8 cellular contexts compared by ENCODE assay signal in genomic region chr19:16495982-16496612, GRCh38. TPM values are rescaled to one million over a fixed set of nuclear protein-coding genes. Genes with fewer than 3 reads are reported as not detected.
DNase-seq lines count a peak whose midpoint lies in the region; ATAC-seq, FAIRE-seq and TF ChIP-seq lines count a peak whose summit lies in the region.

C19orf44 (plus strand) TSS chr19:16496394; CDS start chr19:16500793, 4,399 bp downstream.
A gene with protein sequence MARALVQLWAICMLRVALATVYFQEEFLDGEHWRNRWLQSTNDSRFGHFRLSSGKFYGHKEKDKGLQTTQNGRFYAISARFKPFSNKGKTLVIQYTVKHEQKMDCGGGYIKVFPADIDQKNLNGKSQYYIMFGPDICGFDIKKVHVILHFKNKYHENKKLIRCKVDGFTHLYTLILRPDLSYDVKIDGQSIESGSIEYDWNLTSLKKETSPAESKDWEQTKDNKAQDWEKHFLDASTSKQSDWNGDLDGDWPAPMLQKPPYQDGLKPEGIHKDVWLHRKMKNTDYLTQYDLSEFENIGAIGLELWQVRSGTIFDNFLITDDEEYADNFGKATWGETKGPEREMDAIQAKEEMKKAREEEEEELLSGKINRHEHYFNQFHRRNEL (minus strand): TSS chr19:16496167. CDS start chr19:16496129, 38 bp downstream.

- TF ChIP-seq EP300 in tibial nerve (IDR thresholded peaks at IDR 0.05), result peak; percentile 89 to 98

- ATAC-seq in HG02798 (IDR thresholded peaks at IDR 0.05; ENCODE audit: poor library complexity, unreplicated experiment), result peak; percentile 99

- H3K36me3 ChIP-seq in adipocyte (ENCODE audit: control insufficient read depth, insufficient read depth, low read length, severe bottlenecking) (peaks cover 3% of the 10 kb centered on the region), cardiac muscle cell (no peaks in the 10 kb centered on the region), parathyroid adenoma (ENCODE audit: control insufficient read depth, insufficient read depth, low read length) (no peaks in the 10 kb centered on the region), tibial nerve (peaks cover 0 to 12% (median 0%) of the 10 kb centered on the region in 3 donors)

- H3K79me2 ChIP-seq in parathyroid adenoma, result peaks cover 7% of the 10 kb centered on the region

- H3K9ac ChIP-seq in adipocyte (ENCODE audit: low read length), result peak within 1 kb of the TSS; percentile 91
- H3K9ac ChIP-seq in parathyroid adenoma, result no peak within 1 kb of the TSS

- peak within 1 kb of the TSS; percentile 98 for H2AFZ ChIP-seq in parathyroid adenoma

- H3K4me2 ChIP-seq in parathyroid adenoma (ENCODE audit: low read length), result peak within 1 kb of the TSS; percentile 85

- H3K4me1 ChIP-seq in adipocyte (ENCODE audit: control insufficient read depth, insufficient read depth, low read length), result peaks cover 13% of the 10 kb centered on the region
- H3K4me1 ChIP-seq in cardiac muscle cell (ENCODE audit: low read depth), result peaks cover 4% of the 10 kb centered on the region
- H3K4me1 ChIP-seq in parathyroid adenoma, result peaks cover 3% of the 10 kb centered on the region
- peaks cover 0 to 16% (median 4%) of the 10 kb centered on the region in 4 donors for H3K4me1 ChIP-seq in tibial nerve

- TF ChIP-seq CTCF in cardiac muscle cell (IDR thresholded peaks at IDR 0.05; ENCODE audit: low read depth, low read length) (no peak), parathyroid adenoma (IDR thresholded peaks at IDR 0.05) (no peak), tibial nerve (IDR thresholded peaks at IDR 0.05) (peak in 4 of 5 experiments; percentile 16 to 68 (median 36))

- WGBS in tibial nerve, 2 donors, result 1% methylated on average over 40 to 45 of the region's 52 CpGs

- TF ChIP-seq POLR2A in GM12891 (IDR thresholded peaks at IDR 0.05; ENCODE audit: low read depth, low read length) (peak; percentile 52), tibial nerve (IDR thresholded peaks at IDR 0.05) (peak; percentile 40 to 41)

- H3K27ac ChIP-seq in cardiac muscle cell, result peak within 1 kb of the TSS; percentile 31
- peak within 1 kb of the TSS; percentile 40 for H3K27ac ChIP-seq in parathyroid adenoma
- peak within 1 kb of the TSS in 3 of 4 donors; percentile 48 to 83 (median 78) for H3K27ac ChIP-seq in tibial nerve

- DNase-seq in GM12891 (ENCODE audit: insufficient read length, low spot score) (peak; percentile 92), NCI-H1417 treated with DMSO at 0.1 percent for 48 hours (lab: John Stamatoyannopoulos, UW) (peak; percentile 93), SW 1271 (lab: John Stamatoyannopoulos, UW) (peak; percentile 98), adipocyte (ENCODE audit: low read depth) (peak; percentile 100), cardiac muscle cell (ENCODE audit: low read depth in 1 of 2, low spot score in 1 of 2) (peak; percentile 99), tibial nerve (ENCODE audit: low spot score in 2 of 2) (peak; percentile 97 to 98)

- peak within 1 kb of the TSS; percentile 96 for H3K4me3 ChIP-seq in adipocyte (ENCODE audit: low read length)
- H3K4me3 ChIP-seq in cardiac muscle cell, result peak within 1 kb of the TSS; percentile 63
- peak within 1 kb of the TSS; percentile 82 for H3K4me3 ChIP-seq in parathyroid adenoma (ENCODE audit: low read depth, low read length)
- H3K4me3 ChIP-seq in tibial nerve, result peak within 1 kb of the TSS; percentile 51 to 73 (median 55)

- no peaks in the 10 kb centered on the region for H3K9me3 ChIP-seq in adipocyte (ENCODE audit: control insufficient read depth, low read length)
- no peaks in the 10 kb centered on the region for H3K9me3 ChIP-seq in cardiac muscle cell (ENCODE audit: low read depth)
- no peaks in the 10 kb centered on the region for H3K9me3 ChIP-seq in parathyroid adenoma (ENCODE audit: control insufficient read depth, low read length)
- H3K9me3 ChIP-seq in tibial nerve, result no peaks in the 10 kb centered on the region

- FAIRE-seq in GM12891 (lab: Jason Lieb, UNC), result peak; percentile 98

- no peaks in the 10 kb centered on the region for H3K27me3 ChIP-seq in adipocyte (replicated peaks; ENCODE audit: control insufficient read depth, insufficient read depth, low read length)
- no peaks in the 10 kb centered on the region for H3K27me3 ChIP-seq in cardiac muscle cell
- H3K27me3 ChIP-seq in parathyroid adenoma (ENCODE audit: control insufficient read depth, insufficient read depth, low read length), result no peaks in the 10 kb centered on the region
- no peaks in the 10 kb centered on the region for H3K27me3 ChIP-seq in tibial nerve

TF ChIP-seq in GM12891, 5 proteins besides CTCF, POLR2A, EP300 and RAD21:
- peak; percentile 84; the same call in 1 of the 2 replicates for TF ChIP-seq POU2F2 (IDR thresholded peaks at IDR 0.05; ENCODE audit: low read depth, low read length)
- TF ChIP-seq TAF1 (IDR thresholded peaks at IDR 0.05; ENCODE audit: low read depth, low read length), result peak; percentile 68
- 0 out of 2 replicates have a peak, but pooled peaks have one; percentile 6 for TF ChIP-seq SPI1 (IDR thresholded peaks at IDR 0.05; ENCODE audit: low read depth, low read length)
- TF ChIP-seq PAX5 (IDR thresholded peaks at IDR 0.05; ENCODE audit: insufficient read depth, low read length, severe bottlenecking), result no peak
- peak; percentile 67; the same call in 1 of the 2 replicates for TF ChIP-seq POLR2AphosphoS5 (IDR thresholded peaks at IDR 0.05; ENCODE audit: low read depth, low read length)

RNA-seq across cellular contexts. Expression of gene C19orf44, which starts in this region (rescaled TPM):
- polyA plus RNA-seq in GM12891 (2012; ENCODE audit: low read depth, missing spikeins), result 3.9 TPM
- total RNA-seq in cardiac muscle cell (5.8 and 9.2 TPM in 2 replicates), tibial nerve (10 to 100 TPM; 13.4 to 19.0 (median 15.8) TPM)
- 5.1 and 7.6 TPM in 2 replicates for polyA plus RNA-seq in cardiac muscle cell

RNA-seq across cellular contexts. Expression of the second gene that starts in this region (rescaled TPM):
- 0.33 TPM for polyA plus RNA-seq in GM12891 (2012; ENCODE audit: low read depth, missing spikeins)
- not detected in 2 replicates for total RNA-seq in cardiac muscle cell
- polyA plus RNA-seq in cardiac muscle cell, result not detected in 2 replicates
- total RNA-seq in tibial nerve, result not detected

Comparison
In these comparisons a context has a peak if more than half of its experiments do, and no peak if none do; other contexts are left out.
1. Peak in every context shown above with its lines: DNase-seq, ATAC-seq, H3K4me3 ChIP-seq and H3K27ac ChIP-seq.
2. CTCF ChIP-seq: peak in tibial nerve (4 of 5); none in cardiac muscle cell (single experiment) and parathyroid adenoma (single experiment).